In genomic region chr1:15983275-15983674, GRCh38 we compare ENCODE assay signal across 1 cellular context.
TF ChIP-seq lines count a peak whose summit lies in the region.

No MANE protein-coding gene starts in this region.

TF ChIP-seq in HepG2, 621 proteins besides CTCF, POLR2A, EP300 and RAD21:
- no peak for TF ChIP-seq CHD4 (IDR thresholded peaks at IDR 0.05; ENCODE audit: borderline replicate concordance, low read length)
- TF ChIP-seq ZNF556 (CRISPR knock-in tag; IDR thresholded peaks at IDR 0.05; ENCODE audit: borderline replicate concordance): no peak
- TF ChIP-seq ZFAT (CRISPR knock-in tag; conservative IDR thresholded peaks at IDR 0.05): no peak
- TF ChIP-seq AHR (CRISPR knock-in tag; IDR thresholded peaks at IDR 0.05): no peak
- TF ChIP-seq CHCHD3 (CRISPR knock-in tag; IDR thresholded peaks at IDR 0.05): no peak
- TF ChIP-seq, protein P1, sequence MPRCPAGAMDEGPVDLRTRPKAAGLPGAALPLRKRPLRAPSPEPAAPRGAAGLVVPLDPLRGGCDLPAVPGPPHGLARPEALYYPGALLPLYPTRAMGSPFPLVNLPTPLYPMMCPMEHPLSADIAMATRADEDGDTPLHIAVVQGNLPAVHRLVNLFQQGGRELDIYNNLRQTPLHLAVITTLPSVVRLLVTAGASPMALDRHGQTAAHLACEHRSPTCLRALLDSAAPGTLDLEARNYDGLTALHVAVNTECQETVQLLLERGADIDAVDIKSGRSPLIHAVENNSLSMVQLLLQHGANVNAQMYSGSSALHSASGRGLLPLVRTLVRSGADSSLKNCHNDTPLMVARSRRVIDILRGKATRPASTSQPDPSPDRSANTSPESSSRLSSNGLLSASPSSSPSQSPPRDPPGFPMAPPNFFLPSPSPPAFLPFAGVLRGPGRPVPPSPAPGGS (CRISPR knock-in tag; IDR thresholded peaks at IDR 0.05): no peak
- TF ChIP-seq TERF1 (CRISPR knock-in tag; IDR thresholded peaks at IDR 0.05): no peak
- no peak for TF ChIP-seq ZNF7 (CRISPR knock-in tag; IDR thresholded peaks at IDR 0.05)
- TF ChIP-seq IRF2 (CRISPR knock-in tag; IDR thresholded peaks at IDR 0.05): no peak
- TF ChIP-seq KAT7 (CRISPR knock-in tag; IDR thresholded peaks at IDR 0.05; ENCODE audit: borderline replicate concordance): no peak
- TF ChIP-seq NR2F2 (IDR thresholded peaks at IDR 0.05; ENCODE audit: borderline replicate concordance, low read depth): no peak
- TF ChIP-seq FOXK2 (IDR thresholded peaks at IDR 0.05): no peak
- no peak for TF ChIP-seq DBP (CRISPR knock-in tag; IDR thresholded peaks at IDR 0.05; ENCODE audit: not compliant biosample characterization)
- TF ChIP-seq SAP130 (CRISPR knock-in tag; IDR thresholded peaks at IDR 0.05; ENCODE audit: low read depth): no peak
- no peak for TF ChIP-seq SOX5 (CRISPR knock-in tag; IDR thresholded peaks at IDR 0.05; ENCODE audit: borderline replicate concordance)
- TF ChIP-seq TCF7L2 (IDR thresholded peaks at IDR 0.05; ENCODE audit: low read depth, low read length): no peak
- TF ChIP-seq TFE3 (CRISPR knock-in tag; IDR thresholded peaks at IDR 0.05): no peak
- no peak for TF ChIP-seq ZNF414 (CRISPR knock-in tag; IDR thresholded peaks at IDR 0.05)
- no peak for TF ChIP-seq ZNF207 (IDR thresholded peaks at IDR 0.05; ENCODE audit: borderline replicate concordance)
